ENCODE assay signal across 13 cellular contexts in the genomic region with DNA sequence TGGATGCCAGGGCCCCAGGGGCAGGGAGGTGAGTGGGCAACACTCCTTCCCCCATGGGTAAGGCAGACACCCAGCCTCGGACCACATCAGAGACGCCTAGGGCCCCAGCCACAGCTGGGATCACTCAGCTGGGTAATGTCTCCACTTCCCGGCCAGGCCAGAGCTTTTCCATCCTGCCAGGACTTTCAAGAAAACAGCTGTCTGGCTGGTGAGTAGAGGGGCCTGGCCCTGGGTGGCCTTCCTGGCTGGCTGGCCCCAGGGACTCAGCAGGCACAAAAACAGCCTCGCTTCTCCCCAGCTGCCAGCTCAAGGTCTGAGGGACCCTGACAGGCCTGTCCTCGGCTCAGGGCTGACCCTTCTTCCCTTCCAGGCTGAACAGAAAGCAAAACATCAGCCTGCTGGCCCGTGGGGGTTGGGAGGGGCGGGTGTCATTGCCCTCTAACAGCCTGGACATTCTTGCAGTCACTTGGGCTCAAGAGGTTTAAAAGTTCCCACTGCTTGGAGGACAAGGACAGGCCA. TPM values are rescaled to one million over a fixed set of nuclear protein-coding genes. Genes with fewer than 3 reads are reported as not detected.
A peak's percentile ranks its signal among the peaks of the same experiment; 100 is the strongest.
DNase-seq lines count a peak whose midpoint lies in the region; ATAC-seq and TF ChIP-seq lines count a peak whose summit lies in the region.
"Had no signal": no experiment of that assay in that cellular context is flagged by ENCODE, and none has a peak within 500 bp of the region (broad histone marks: within the 10 kb centered on the region; RNA-seq: fewer than 3 reads in every experiment).

No MANE protein-coding gene starts in this region.

- intact Hi-C loops in adrenal gland (cut with DNase I) (no loop called here), left ventricle myocardium inferior (cut with micrococcal nuclease) (no loop called here), uterus (cut with DNase I; ENCODE audit: low total_unique reads) (no loop called here)

- DNase-seq in adrenal gland (peak; percentile 45 to 86 (median 83)), left ventricle myocardium inferior (peak; percentile 68), osteoblast (ENCODE audit: insufficient read length, low spot score, missing footprints) (peak; percentile 93), uterus (peak in 1 of 2 donors; percentile 33), NCI-H1105 (lab: John Stamatoyannopoulos, UW) (no peak)
- DNase-seq: activated CD4-positive, alpha-beta memory T cell treated with anti-CD3 and anti-CD28 coated beads, Interleukin-2, amount 10 ng/mL, durations not matched to agents 7 days and 5 days; activated naive CD4-positive, alpha-beta T cell treated with anti-CD3 and anti-CD28 coated beads for 36 hours; kidney glomerular epithelial cell; NCI-H226; stimulated activated naive CD8-positive, alpha-beta T cell treated with anti-CD3 and anti-CD28 coated beads, Interleukin-15, Interleukin-2, amounts not matched to agents 100 U/mL and 50 U/mL, for 24 hours had no signal

- peak overlapping the region; percentile 24 for H3K4me2 ChIP-seq in osteoblast (ENCODE audit: insufficient read depth, low read length)

- peaks cover 9 to 10% of the 10 kb centered on the region in 2 donors for H3K4me1 ChIP-seq in adrenal gland (replicated peaks in 1 of 2)
- peaks cover 9% of the 10 kb centered on the region for H3K4me1 ChIP-seq in left ventricle myocardium inferior
- H3K4me1 ChIP-seq in osteoblast (ENCODE audit: insufficient read depth, low read length) = no peaks in the 10 kb centered on the region
- no peaks in the 10 kb centered on the region for H3K4me1 ChIP-seq in uterus
- H3K4me1 ChIP-seq: parathyroid adenoma had no signal

- H3K9me3 ChIP-seq in adrenal gland (replicated peaks in 1 of 3) (no peaks in the 10 kb centered on the region), left ventricle myocardium inferior (replicated peaks) (no peaks in the 10 kb centered on the region), osteoblast (ENCODE audit: low read depth, low read length) (no peaks in the 10 kb centered on the region), uterus (no peaks in the 10 kb centered on the region)

- no peaks in the 10 kb centered on the region for H3K36me3 ChIP-seq in adrenal gland (replicated peaks in 1 of 2)
- no peaks in the 10 kb centered on the region for H3K36me3 ChIP-seq in left ventricle myocardium inferior
- H3K36me3 ChIP-seq in osteoblast (ENCODE audit: insufficient read depth, low read length) = no peaks in the 10 kb centered on the region
- no peaks in the 10 kb centered on the region for H3K36me3 ChIP-seq in uterus

- ATAC-seq in HG02759 (IDR thresholded peaks at IDR 0.05; ENCODE audit: unreplicated experiment) (no peak), GM21381 (IDR thresholded peaks at IDR 0.05; ENCODE audit: unreplicated experiment) (no peak)
- ATAC-seq: stimulated activated naive CD8-positive, alpha-beta T cell treated with anti-CD3 and anti-CD28 coated beads, Interleukin-15, Interleukin-2, amounts not matched to agents 100 U/mL and 50 U/mL, for 24 hours had no signal

- TF ChIP-seq CTCF in adrenal gland (IDR thresholded peaks at IDR 0.05) (no peak), left ventricle myocardium inferior (IDR thresholded peaks at IDR 0.05; ENCODE audit: borderline replicate concordance) (no peak), osteoblast (IDR thresholded peaks at IDR 0.05; ENCODE audit: extremely low read depth, low read depth, low read length) (no peak), uterus (IDR thresholded peaks at IDR 0.05) (no peak)

- peak in 1 of 2 donors; percentile 22 for TF ChIP-seq POLR2A in adrenal gland (IDR thresholded peaks at IDR 0.05)
- no peak for TF ChIP-seq POLR2A in uterus (IDR thresholded peaks at IDR 0.05)

- peak overlapping the region in 4 of 5 donors; percentile 11 to 90 (median 70) for H3K27ac ChIP-seq in adrenal gland
- peak overlapping the region; percentile 79 for H3K27ac ChIP-seq in left ventricle myocardium inferior (replicated peaks)
- H3K27ac ChIP-seq in osteoblast (ENCODE audit: low read depth, low read length) = no peak overlapping the region
- H3K27ac ChIP-seq in uterus = peak overlapping the region; percentile 50 to 63
- H3K27ac ChIP-seq: parathyroid adenoma had no signal

- no peaks in the 10 kb centered on the region for H4K20me1 ChIP-seq in osteoblast (ENCODE audit: insufficient read depth, low read length)

- no peaks in the 10 kb centered on the region for H3K79me2 ChIP-seq in osteoblast (ENCODE audit: insufficient read depth, low read length)
- H3K79me2 ChIP-seq: parathyroid adenoma had no signal

- H3K27me3 ChIP-seq in adrenal gland = no peaks in the 10 kb centered on the region
- peaks cover 45% of the 10 kb centered on the region for H3K27me3 ChIP-seq in left ventricle myocardium inferior (ENCODE audit: low read depth)
- H3K27me3 ChIP-seq in osteoblast (ENCODE audit: insufficient read depth, low read length) = peaks cover 9% of the 10 kb centered on the region
- H3K27me3 ChIP-seq in uterus = no peaks in the 10 kb centered on the region

- peak overlapping the region; percentile 85 for H2AFZ ChIP-seq in osteoblast (ENCODE audit: low read length)
- H2AFZ ChIP-seq: parathyroid adenoma had no signal

- 8 to 27% (median 14%) methylated on average over 2 to 7 of the region's 7 CpGs for WGBS in adrenal gland, 4 donors

- H3K4me3 ChIP-seq in adrenal gland (no peak overlapping the region), left ventricle myocardium inferior (peak overlapping the region; percentile 19), osteoblast (ENCODE audit: insufficient read depth, low read length) (no peak overlapping the region), uterus (no peak overlapping the region)

RNA-seq across cellular contexts. Expression of a gene that starts 45.3 kb away (rescaled TPM):
- total RNA-seq in adrenal gland (1 to 10 TPM in 2 of 8 donors, under 1 TPM in 5, not detected in 1; 0.10 to 3.7 (median 0.38) TPM), left ventricle myocardium inferior (0.14 TPM), osteoblast (under 0.01 TPM in 1 of 2 replicates, not detected in the other), uterus (1 to 10 TPM in 1 of 4 donors, under 1 TPM in 1, not detected in 2; 0.27 to 1.1 TPM)
- 1 to 10 TPM in 1 of 3 donors, under 1 TPM in 2; 0.71 to 1.4 (median 0.82) TPM for polyA plus RNA-seq in adrenal gland
- total RNA-seq: activated CD4-positive, alpha-beta memory T cell treated with anti-CD3 and anti-CD28 coated beads, Interleukin-2, amount 10 ng/mL, durations not matched to agents 7 days and 5 days had no signal
